Comparison of ENCODE assay signal across 8 cellular contexts in the genomic region with DNA sequence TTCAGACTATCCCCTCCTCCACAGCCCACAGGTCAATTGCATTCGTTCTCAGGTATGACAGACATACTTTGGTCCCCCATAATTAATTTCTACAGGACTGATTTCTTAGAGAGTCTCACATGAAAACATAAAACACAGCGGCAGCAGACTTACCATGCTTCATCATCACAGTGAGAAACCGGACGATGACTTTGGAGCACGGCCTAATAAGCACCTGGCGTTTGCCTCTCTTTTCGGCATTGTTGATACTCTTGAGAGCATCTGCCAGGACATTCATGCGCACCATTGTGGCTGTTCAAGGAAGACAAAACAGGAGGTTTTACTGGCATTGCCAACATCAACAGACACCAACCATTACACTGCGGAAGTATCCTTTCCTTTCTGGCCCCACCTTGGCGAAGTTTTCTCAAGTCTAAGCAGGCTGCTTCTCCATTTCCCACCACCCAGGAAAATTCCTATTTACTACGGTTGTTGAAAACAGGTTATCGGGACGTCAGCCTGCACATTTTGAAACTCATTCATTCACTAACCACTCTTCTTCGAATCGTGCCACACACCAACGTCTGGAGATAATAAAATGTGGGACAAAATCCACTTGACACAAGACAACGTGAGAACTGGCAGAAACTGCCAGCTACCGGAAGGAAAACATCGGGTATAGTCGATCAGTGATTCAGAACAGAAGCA. TPM values are rescaled to one million over a fixed set of nuclear protein-coding genes. Genes with fewer than 3 reads are reported as not detected.
DNase-seq lines count a peak whose midpoint lies in the region; ATAC-seq, FAIRE-seq and TF ChIP-seq lines count a peak whose summit lies in the region.

No MANE protein-coding gene starts in this region.

- H3K36me3 Mint-ChIP-seq in naive thymus-derived CD4-positive, alpha-beta T cell, result peaks cover 19 to 62% (median 53%) of the 10 kb centered on the region in 5 donors

- peak overlapping the region; percentile 89 to 96 (median 94) for H3K27ac Mint-ChIP-seq in naive thymus-derived CD4-positive, alpha-beta T cell

- H3K4me3 ChIP-seq in BLaER1 (peak overlapping the region; percentile 98), LNCaP clone FGC (ENCODE audit: low read depth, low read length) (peak overlapping the region; percentile 100), coronary artery (peak overlapping the region; percentile 84)
- H3K4me3 ChIP-seq in naive thymus-derived CD4-positive, alpha-beta T cell (ENCODE audit: low read length), result peak overlapping the region; percentile 98

- TF ChIP-seq CTCF in LNCaP clone FGC (IDR thresholded peaks at IDR 0.05; ENCODE audit: control insufficient read depth, extremely low read depth, insufficient read depth) (no peak), coronary artery (IDR thresholded peaks at IDR 0.05) (no peak)

- peak overlapping the region; percentile 94 for H3K4me2 ChIP-seq in BLaER1

- CTCF ChIA-PET in naive thymus-derived CD4-positive, alpha-beta T cell (lab: Charles Lee), result interaction anchor here (1.2 to 1.3 kb wide), 2 partner anchors 12 to 16 kb away, joined by 3 to 6 read pairs; a partner anchor contains a TSS

- H3K36me3 ChIP-seq in BLaER1, result peaks cover 82% of the 10 kb centered on the region
- peaks cover 18 to 73% (median 25%) of the 10 kb centered on the region in 3 experiments for H3K36me3 ChIP-seq in naive thymus-derived CD4-positive, alpha-beta T cell (ENCODE audit: control insufficient read depth in 2 of 3, insufficient read depth in 3 of 3, low read length in 3 of 3)

- peak overlapping the region; percentile 92 to 99 (median 96) for H3K4me3 Mint-ChIP-seq in naive thymus-derived CD4-positive, alpha-beta T cell

- H3K4me1 Mint-ChIP-seq in naive thymus-derived CD4-positive, alpha-beta T cell, result peaks cover 41 to 72% (median 57%) of the 10 kb centered on the region in 7 donors

- peaks cover 61% of the 10 kb centered on the region for H4K20me1 ChIP-seq in BLaER1

- intact Hi-C loops in naive thymus-derived CD4-positive, alpha-beta T cell (cut with micrococcal nuclease), result no loop called here

- no peak for DNase-seq in LNCaP clone FGC (ENCODE audit: low read depth)
- DNase-seq in coronary artery (ENCODE audit: low spot score), result no peak
- no peak for DNase-seq in naive thymus-derived CD4-positive, alpha-beta T cell
- DNase-seq in NAMALWA (ENCODE audit: low spot score), result no peak
- DNase-seq in UCSD-AML1 (lab: John Stamatoyannopoulos, UW; ENCODE audit: unreplicated experiment), result no peak
- DNase-seq in NOMO-1 (lab: John Stamatoyannopoulos, UW; ENCODE audit: unreplicated experiment in 2 of 2), result no peak
- DNase-seq in GM19239 (ENCODE audit: insufficient read length, low spot score), result no peak

- H3K27me3 Mint-ChIP-seq in naive thymus-derived CD4-positive, alpha-beta T cell, result peaks cover 0 to 2% (median 0%) of the 10 kb centered on the region in 5 donors

- POLR2A ChIA-PET in naive thymus-derived CD4-positive, alpha-beta T cell (lab: Charles Lee), result interaction anchor here (0.7 to 6.0 kb wide), 5 partner anchors 13 to 1777 kb away, joined by 3 to 130 read pairs (median 8); a partner anchor contains a TSS

- ATAC-seq in naive thymus-derived CD4-positive, alpha-beta T cell, result no peak

- H3K9me3 ChIP-seq in BLaER1, result no peaks in the 10 kb centered on the region
- H3K9me3 ChIP-seq in naive thymus-derived CD4-positive, alpha-beta T cell (ENCODE audit: control insufficient read depth in 2 of 3, low read length in 3 of 3), result no peaks in the 10 kb centered on the region

- H3K4me1 ChIP-seq in BLaER1, result peaks cover 56% of the 10 kb centered on the region
- H3K4me1 ChIP-seq in naive thymus-derived CD4-positive, alpha-beta T cell (ENCODE audit: control insufficient read depth in 2 of 2, insufficient read depth in 2 of 2, low read length in 2 of 2), result peaks cover 22 to 52% of the 10 kb centered on the region in 2 donors

- peaks cover 0 to 6% (median 0%) of the 10 kb centered on the region in 11 donors for H3K9me3 Mint-ChIP-seq in naive thymus-derived CD4-positive, alpha-beta T cell

- H3K27me3 ChIP-seq in BLaER1, result no peaks in the 10 kb centered on the region
- H3K27me3 ChIP-seq in naive thymus-derived CD4-positive, alpha-beta T cell (ENCODE audit: control insufficient read depth in 2 of 2, insufficient read depth in 2 of 2, low read length in 2 of 2), result no peaks in the 10 kb centered on the region

- peak overlapping the region; percentile 99 for H3K27ac ChIP-seq in BLaER1
- H3K27ac ChIP-seq in coronary artery, result peak overlapping the region; percentile 84 to 87
- peak overlapping the region; percentile 91 for H3K27ac ChIP-seq in naive thymus-derived CD4-positive, alpha-beta T cell (ENCODE audit: low read depth, low read length)

- peak overlapping the region; percentile 100 for H3K9ac ChIP-seq in BLaER1

- no peak for FAIRE-seq in GM19239 (lab: Jason Lieb, UNC)

RNA-seq across cellular contexts. Expression of a gene that starts 1.2 kb away (rescaled TPM):
- total RNA-seq in naive thymus-derived CD4-positive, alpha-beta T cell, result 1,000 to 10,000 TPM; 2,060 to 3,897 (median 3,815) TPM
- polyA plus RNA-seq in naive thymus-derived CD4-positive, alpha-beta T cell, result 1,000 to 10,000 TPM; 4,571 to 5,300 TPM

RNA-seq across cellular contexts. Expression of a gene that starts 12.4 kb away (rescaled TPM):
- total RNA-seq in naive thymus-derived CD4-positive, alpha-beta T cell, result 100 to 1,000 TPM in 2 of 5 experiments, 10 to 100 TPM in 3; 82.9 to 208 (median 94.4) TPM
- polyA plus RNA-seq in naive thymus-derived CD4-positive, alpha-beta T cell, result 100 to 1,000 TPM; 174 to 182 TPM
